Comparison of ENCODE assay signal across 3 cellular contexts in genomic region chr3:39558775-39559306, GRCh38.
"Had no signal": no experiment of that assay in that cellular context is flagged by ENCODE, and none has a peak within 500 bp of the region (broad histone marks: within the 10 kb centered on the region; RNA-seq: fewer than 3 reads in every experiment).

No MANE protein-coding gene starts in this region.

- H3K4me3 ChIP-seq: GM12878 had no signal

- DNase-seq: GDM1, GF-D8 had no signal

- ATAC-seq: GM12878 had no signal
